In genomic region chr11:32939866-32940265, GRCh38 we compare ENCODE assay signal across 1 cellular context.
TF ChIP-seq lines count a peak whose summit lies in the region.

No MANE protein-coding gene starts in this region.

TF ChIP-seq in WTC11, 78 proteins besides CTCF, POLR2A, EP300 and RAD21 (continued from another document):
- TF ChIP-seq ARID4B (CRISPR knock-in tag; IDR thresholded peaks at IDR 0.05; ENCODE audit: borderline replicate concordance) (no peak), ZNF219 (CRISPR knock-in tag; IDR thresholded peaks at IDR 0.05; ENCODE audit: borderline replicate concordance) (no peak), NR3C1 (CRISPR knock-in tag; conservative IDR thresholded peaks at IDR 0.05; ENCODE audit: low read depth) (no peak), STAT6 (CRISPR knock-in tag; conservative IDR thresholded peaks at IDR 0.05; ENCODE audit: low read depth) (no peak), ZNF671 (CRISPR knock-in tag; IDR thresholded peaks at IDR 0.05) (no peak), IRF1 (CRISPR knock-in tag; IDR thresholded peaks at IDR 0.05) (no peak), RELA (CRISPR knock-in tag; IDR thresholded peaks at IDR 0.05; ENCODE audit: borderline replicate concordance) (no peak), OVOL2 (CRISPR knock-in tag; IDR thresholded peaks at IDR 0.05; ENCODE audit: borderline replicate concordance) (no peak), MAX (CRISPR knock-in tag; IDR thresholded peaks at IDR 0.05) (no peak), ZSCAN18 (CRISPR knock-in tag; IDR thresholded peaks at IDR 0.05) (no peak), PRRX2 (CRISPR knock-in tag; IDR thresholded peaks at IDR 0.05) (no peak), CDX4 (CRISPR knock-in tag; IDR thresholded peaks at IDR 0.05; ENCODE audit: borderline replicate concordance) (no peak), TP53 (CRISPR knock-in tag; IDR thresholded peaks at IDR 0.05) (no peak), ETV6 (CRISPR knock-in tag; IDR thresholded peaks at IDR 0.05) (no peak), SOX15 (CRISPR knock-in tag; IDR thresholded peaks at IDR 0.05) (no peak)
